In the genomic region with DNA sequence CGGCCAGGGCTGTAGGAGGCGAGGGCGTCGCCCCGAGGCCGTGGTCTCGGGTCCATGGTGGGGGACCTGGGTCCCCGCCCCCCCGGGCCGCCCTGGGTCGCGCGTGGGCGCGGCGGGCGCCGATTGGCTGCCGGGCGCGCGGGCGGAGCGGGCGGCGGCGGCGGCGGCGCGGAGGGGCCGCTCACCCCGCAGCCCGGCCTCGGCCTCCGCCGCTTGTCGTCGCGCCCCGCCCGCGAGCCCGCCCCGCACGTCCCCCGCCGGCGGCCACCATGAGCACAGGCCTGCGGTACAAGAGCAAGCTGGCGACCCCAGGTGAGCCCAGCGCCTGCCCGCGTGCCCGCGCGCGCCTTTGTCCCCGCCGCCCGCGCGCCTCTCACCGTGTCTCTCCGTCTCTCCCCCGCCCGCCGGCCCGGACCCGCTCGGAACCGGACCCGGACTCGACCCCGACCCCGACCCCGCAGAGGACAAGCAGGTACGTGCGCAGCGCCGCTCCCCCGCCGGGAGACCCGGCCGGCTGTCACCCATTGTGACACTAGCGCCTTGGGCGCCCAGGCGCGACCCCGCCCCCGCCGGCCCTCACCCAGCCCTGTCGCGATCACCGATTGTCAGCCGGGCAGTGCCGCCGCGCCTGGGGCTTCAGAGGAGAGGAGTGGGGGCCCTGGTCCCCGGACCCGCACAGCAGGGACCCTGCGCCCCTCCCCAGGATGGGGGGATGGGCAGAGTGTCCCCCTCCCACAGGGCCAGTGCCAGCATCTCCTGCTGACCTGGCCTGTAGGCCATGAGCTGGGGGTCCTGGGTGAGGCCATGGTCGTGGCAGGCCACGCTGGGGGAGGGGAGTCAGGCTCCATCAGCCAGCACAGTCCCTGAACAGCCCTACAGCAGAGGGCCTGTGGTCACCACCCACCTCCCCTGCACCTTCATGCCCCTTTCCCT, we compare ENCODE assay signal across 8 cellular contexts. TPM values are rescaled to one million over a fixed set of nuclear protein-coding genes. Genes with fewer than 3 reads are reported as not detected.
DNase-seq lines count a peak whose midpoint lies in the region; TF ChIP-seq lines count a peak whose summit lies in the region.

A gene (plus strand): TSS at position 184 of the 933 bp plus-strand sequence. CDS start 86 bp downstream, at position 270.

- no peak for TF ChIP-seq POLR2A in vagina (IDR thresholded peaks at IDR 0.05)

- H3K4me2 ChIP-seq in KMS-11: peak within 1 kb of the TSS; percentile 21

- TF ChIP-seq CTCF in AG04449 (IDR thresholded peaks at IDR 0.05; ENCODE audit: insufficient read depth, low read length, missing control alignments) (no peak), KMS-11 (conservative IDR thresholded peaks at IDR 0.05; ENCODE audit: low read depth, low read length) (no peak), vagina (IDR thresholded peaks at IDR 0.05) (no peak)

- H3K36me3 ChIP-seq in KMS-11 (ENCODE audit: insufficient read depth) (no peaks in the 10 kb centered on the region), vagina (no peaks in the 10 kb centered on the region)

- no peaks in the 10 kb centered on the region; the same call in 1 of the 2 replicates for H3K27me3 ChIP-seq in KMS-11 (ENCODE audit: insufficient read depth, low read depth)
- H3K27me3 ChIP-seq in mononuclear cell (ENCODE audit: insufficient read depth, low read length): peaks cover 26% of the 10 kb centered on the region
- no peaks in the 10 kb centered on the region for H3K27me3 ChIP-seq in vagina

- no peak within 1 kb of the TSS for H3K9ac ChIP-seq in KMS-11

- H3K9me3 ChIP-seq in mononuclear cell (ENCODE audit: low read depth, low read length): no peaks in the 10 kb centered on the region
- H3K9me3 ChIP-seq in vagina: no peaks in the 10 kb centered on the region

- POLR2A ChIA-PET in AG04449 (lab: Yijun Ruan, JAX): no interaction called here

- H3K4me1 ChIP-seq in KMS-11 (ENCODE audit: low read depth, poor library complexity, severe bottlenecking): peaks cover 10% of the 10 kb centered on the region
- H3K4me1 ChIP-seq in mononuclear cell (ENCODE audit: insufficient read depth, low read length): peaks cover 26% of the 10 kb centered on the region
- H3K4me1 ChIP-seq in vagina: peaks cover 64% of the 10 kb centered on the region

- peak within 1 kb of the TSS; percentile 61 for H3K4me3 ChIP-seq in AG04449 (ENCODE audit: low read depth, low read length)
- no peak within 1 kb of the TSS for H3K4me3 ChIP-seq in KMS-11 (IDR thresholded peaks at IDR 0.05; ENCODE audit: insufficient read depth, low read depth, low read length)
- peak within 1 kb of the TSS; percentile 29 for H3K4me3 ChIP-seq in mononuclear cell (ENCODE audit: low read length)
- peak within 1 kb of the TSS; percentile 78 to 87 for H3K4me3 ChIP-seq in vagina

- H3K79me2 ChIP-seq in KMS-11 (ENCODE audit: insufficient read depth, low read depth): no peaks in the 10 kb centered on the region

- CTCF ChIA-PET in AG04449 (lab: Yijun Ruan, JAX): interaction anchor here (1.1 to 4.2 kb wide), 4 partner anchors 16 to 570 kb away, joined by 3 to 45 read pairs (median 9); a partner anchor contains a TSS

- peak within 1 kb of the TSS; percentile 34; the same call in 1 of the 2 replicates for H2AFZ ChIP-seq in KMS-11 (ENCODE audit: low read depth)

- H3K27ac ChIP-seq in KMS-11: no peak within 1 kb of the TSS
- H3K27ac ChIP-seq in vagina: peak within 1 kb of the TSS; percentile 85

- intact Hi-C loops in vagina (cut with DNase I): loop anchor here (5.0 kb wide), 1 partner anchor 32 kb away; no protein-coding TSS in a partner anchor

- DNase-seq in AG04449 (ENCODE audit: low read depth, low spot score) (no peak), dermis blood vessel endothelial cell (no peak), vagina (ENCODE audit: extremely low spot score in 2 of 2) (no peak), NCI-H1105 treated with DMSO at 0.1 percent for 48 hours (lab: John Stamatoyannopoulos, UW) (no peak), GOT3 (lab: John Stamatoyannopoulos, UW) (no peak), NCI-H1694 treated with DMSO at 0.1 percent for 48 hours (lab: John Stamatoyannopoulos, UW) (no peak)

- no peaks in the 10 kb centered on the region for H4K20me1 ChIP-seq in KMS-11 (ENCODE audit: insufficient read depth)

RNA-seq across cellular contexts. Expression of the gene that starts here (rescaled TPM):
- 25.3 and 29.3 TPM in 2 replicates for total RNA-seq in dermis blood vessel endothelial cell
- total RNA-seq in mononuclear cell: 20.9 TPM
- 67.3 TPM for total RNA-seq in vagina
